Comparison of ENCODE assay signal across 32 cellular contexts in genomic region chr9:121754655-121755436, GRCh38.
DNase-seq lines count a peak whose midpoint lies in the region; ATAC-seq and TF ChIP-seq lines count a peak whose summit lies in the region.
"Had no signal": no experiment of that assay in that cellular context is flagged by ENCODE, and none has a peak within 500 bp of the region (broad histone marks: within the 10 kb centered on the region; RNA-seq: fewer than 3 reads in every experiment).

No MANE protein-coding gene starts in this region.

- peak overlapping the region; percentile 87 for H3K27ac Mint-ChIP-seq in progenitor cell of endocrine pancreas
- H3K27ac Mint-ChIP-seq: activated naive CD4-positive, alpha-beta T cell treated with anti-CD3 and anti-CD28 coated beads, Interleukin-2, amount 50 U/mL, for 24 hours; activated T-helper 1 cell treated with anti-CD3 and anti-CD28 coated beads, Interleukin-12 subunit alpha, Interleukin-12 subunit beta, Interleukin-2, Interleukin-4 antibody, amounts not matched to agents 30 ng/mL and 10 ng/mL and 1 ng/mL, durations not matched to agents 14 hours and 24 hours and 36 hours had no signal

- no peaks in the 10 kb centered on the region for H3K27me3 Mint-ChIP-seq in progenitor cell of endocrine pancreas
- H3K27me3 Mint-ChIP-seq: activated naive CD4-positive, alpha-beta T cell treated with anti-CD3 and anti-CD28 coated beads, Interleukin-2, amount 50 U/mL, for 24 hours had no signal

- 89% methylated on average over 15 of the region's 15 CpGs for WGBS in right cardiac atrium
- 80% methylated on average over 9 of the region's 15 CpGs for WGBS in esophagus muscularis mucosa

- TF ChIP-seq CTCF in esophagus muscularis mucosa (IDR thresholded peaks at IDR 0.05), result no peak
- no peak for TF ChIP-seq CTCF in progenitor cell of endocrine pancreas (IDR thresholded peaks at IDR 0.05; ENCODE audit: unreplicated experiment)
- no peak for TF ChIP-seq CTCF in vagina (IDR thresholded peaks at IDR 0.05)

- intact Hi-C loops in right cardiac atrium (cut with DNase I), result loop anchor here in 1 of 4 donors (10.0 kb wide), 1 partner anchor 110 kb away; no protein-coding TSS in a partner anchor
- intact Hi-C loops in left cardiac atrium (cut with DNase I), result loop anchor here in 1 of 2 donors (10.0 kb wide), 1 partner anchor 110 kb away; no protein-coding TSS in a partner anchor
- intact Hi-C loops in esophagus muscularis mucosa (cut with DNase I), result loop anchor here (5.0 to 10.0 kb wide), 2 partner anchors 58 to 130 kb away; no protein-coding TSS in a partner anchor
- intact Hi-C loops in vagina (cut with DNase I), result loop anchor here (10.0 kb wide), 1 partner anchor 230 kb away; no protein-coding TSS in a partner anchor

- H3K36me3 Mint-ChIP-seq in progenitor cell of endocrine pancreas (ENCODE audit: insufficient read depth), result peaks cover 3% of the 10 kb centered on the region
- H3K36me3 Mint-ChIP-seq: activated naive CD4-positive, alpha-beta T cell treated with anti-CD3 and anti-CD28 coated beads, Interleukin-2, amount 50 U/mL, for 24 hours had no signal

- H3K4me1 Mint-ChIP-seq in progenitor cell of endocrine pancreas (ENCODE audit: low read depth), result peaks cover 23% of the 10 kb centered on the region
- H3K4me1 Mint-ChIP-seq: activated naive CD4-positive, alpha-beta T cell treated with anti-CD3 and anti-CD28 coated beads, Interleukin-2, amount 50 U/mL, for 24 hours had no signal

- H3K4me1 ChIP-seq in right cardiac atrium (ENCODE audit: control insufficient read depth, insufficient read depth, low read length) (peaks cover 32% of the 10 kb centered on the region), esophagus muscularis mucosa (peaks cover 77 to 82% (median 79%) of the 10 kb centered on the region in 4 donors), vagina (peaks cover 72% of the 10 kb centered on the region)
- H3K4me1 ChIP-seq: A549, BE2C had no signal

- TF ChIP-seq EP300 in esophagus muscularis mucosa (IDR thresholded peaks at IDR 0.05), result no peak

- TF ChIP-seq POLR2A in esophagus muscularis mucosa (IDR thresholded peaks at IDR 0.05; ENCODE audit: low read depth) (no peak), vagina (IDR thresholded peaks at IDR 0.05) (no peak)

- no peak overlapping the region for H3K4me3 ChIP-seq in right cardiac atrium (ENCODE audit: low read length)
- no peak overlapping the region for H3K4me3 ChIP-seq in esophagus muscularis mucosa
- no peak overlapping the region for H3K4me3 ChIP-seq in vagina
- H3K4me3 ChIP-seq: A549, GM12878, heart right ventricle, psoas muscle, SJCRH30, smooth muscle cell, transverse colon had no signal

- H3K9me3 Mint-ChIP-seq in progenitor cell of endocrine pancreas (ENCODE audit: low read depth), result no peaks in the 10 kb centered on the region
- H3K9me3 Mint-ChIP-seq: activated naive CD4-positive, alpha-beta T cell treated with anti-CD3 and anti-CD28 coated beads, Interleukin-2, amount 50 U/mL, for 24 hours; activated T-helper 1 cell treated with anti-CD3 and anti-CD28 coated beads, Interleukin-12 subunit alpha, Interleukin-12 subunit beta, Interleukin-2, Interleukin-4 antibody, amounts not matched to agents 30 ng/mL and 10 ng/mL and 1 ng/mL, durations not matched to agents 14 hours and 24 hours and 36 hours; neural crest cell had no signal

- H3K27me3 ChIP-seq in right cardiac atrium (ENCODE audit: control insufficient read depth, insufficient read depth) (no peaks in the 10 kb centered on the region), esophagus muscularis mucosa (no peaks in the 10 kb centered on the region), vagina (no peaks in the 10 kb centered on the region)
- H3K27me3 ChIP-seq: BE2C, heart right ventricle, SJCRH30, transverse colon had no signal

- ATAC-seq in right cardiac atrium (no peak), left cardiac atrium (no peak), HG03378 (IDR thresholded peaks at IDR 0.05; ENCODE audit: unreplicated experiment) (no peak)
- ATAC-seq: A549, GM12878, HCT116 had no signal

- H3K27ac ChIP-seq in right cardiac atrium (ENCODE audit: low read length) (no peak overlapping the region), esophagus muscularis mucosa (replicated peaks in 1 of 4) (peak overlapping the region in 3 of 4 donors; percentile 40 to 94 (median 79)), vagina (peak overlapping the region; percentile 8)
- H3K27ac ChIP-seq: A549, SJCRH30 had no signal

- no peak overlapping the region for H3K4me3 Mint-ChIP-seq in progenitor cell of endocrine pancreas (ENCODE audit: low read depth)
- H3K4me3 Mint-ChIP-seq: activated naive CD4-positive, alpha-beta T cell treated with anti-CD3 and anti-CD28 coated beads, Interleukin-2, amount 50 U/mL, for 24 hours; activated T-helper 1 cell treated with anti-CD3 and anti-CD28 coated beads, Interleukin-12 subunit alpha, Interleukin-12 subunit beta, Interleukin-2, Interleukin-4 antibody, amounts not matched to agents 30 ng/mL and 10 ng/mL and 1 ng/mL, durations not matched to agents 14 hours and 24 hours and 36 hours; neural crest cell had no signal

- no peaks in the 10 kb centered on the region for H3K9me3 ChIP-seq in right cardiac atrium (ENCODE audit: control insufficient read depth, low read length)
- no peaks in the 10 kb centered on the region for H3K9me3 ChIP-seq in esophagus muscularis mucosa
- no peaks in the 10 kb centered on the region for H3K9me3 ChIP-seq in vagina
- H3K9me3 ChIP-seq: A549, BE2C, heart right ventricle, psoas muscle, SJCRH30, transverse colon had no signal

- DNase-seq in right cardiac atrium, result peak in 2 of 3 donors; percentile 54 to 58
- no peak for DNase-seq in left cardiac atrium
- no peak for DNase-seq in esophagus muscularis mucosa (ENCODE audit: extremely low spot score)
- no peak for DNase-seq in progenitor cell of endocrine pancreas (ENCODE audit: low spot score, unreplicated experiment)
- no peak for DNase-seq in vagina (ENCODE audit: extremely low spot score in 2 of 2)
- no peak for DNase-seq in Ammon's horn (ENCODE audit: low spot score)
- no peak for DNase-seq in C1 segment of cervical spinal cord (lab: John Stamatoyannopoulos, UW)
- DNase-seq: activated CD4-positive, alpha-beta T cell treated with anti-CD3 and anti-CD28 coated beads for 4 hours; anterior cingulate cortex; BE2C; COR-L47; DND-41; effector memory CD4-positive, alpha-beta T cell; heart right ventricle; left ventricle myocardium superior; NCI-H1105 treated with DMSO at 0.1 percent for 48 hours; NCI-H2029 treated with DMSO at 0.1 percent for 48 hours; NCI-H446; psoas muscle; SJCRH30; stimulated activated CD4-positive, alpha-beta T cell treated with anti-CD3 and anti-CD28 coated beads, Interleukin-4, amount 100 ng/mL, for 1 hour; stimulated activated naive CD4-positive, alpha-beta T cell; T-helper 1 cell; transverse colon had no signal

- H3K36me3 ChIP-seq in esophagus muscularis mucosa (peaks cover 11 to 32% (median 30%) of the 10 kb centered on the region in 4 donors), vagina (peaks cover 0 to 16% of the 10 kb centered on the region in 2 donors)
- H3K36me3 ChIP-seq: SJCRH30 had no signal

Comparison
In these comparisons a context has a peak if more than half of its experiments do, and no peak if none do; other contexts are left out.
1. DNase-seq: peak in right cardiac atrium (2 of 3); none in left cardiac atrium (single experiment), esophagus muscularis mucosa (single experiment), progenitor cell of endocrine pancreas (single experiment), vagina (0 of 2), Ammon's horn (single experiment) and C1 segment of cervical spinal cord (0 of 14).